8 cellular contexts compared by ENCODE assay signal in genomic region chr10:130135676-130136213, GRCh38. TPM values are rescaled to one million over a fixed set of nuclear protein-coding genes. Genes with fewer than 3 reads are reported as not detected.
DNase-seq lines count a peak whose midpoint lies in the region; ATAC-seq and TF ChIP-seq lines count a peak whose summit lies in the region.

No MANE protein-coding gene starts in this region.

- 41% methylated on average over 15 of the region's 15 CpGs for WGBS in HUES64

- H3K27me3 ChIP-seq in HUES64 (ENCODE audit: insufficient read depth, low read length) = peaks cover 4% of the 10 kb centered on the region; the same call in 1 of the 2 replicates

- peak overlapping the region; percentile 99 for H3K4me3 ChIP-seq in HUES64 (ENCODE audit: low read length)
- peak overlapping the region; percentile 91 for H3K4me3 ChIP-seq in coronary artery

- H3K36me3 ChIP-seq in HUES64 (ENCODE audit: insufficient read depth, low read length) = peaks cover 12% of the 10 kb centered on the region

- no peaks in the 10 kb centered on the region for H3K9me3 Mint-ChIP-seq in natural killer cell

- peaks cover 7 to 9% of the 10 kb centered on the region in 2 donors for H3K27me3 Mint-ChIP-seq in natural killer cell (ENCODE audit: low read depth in 2 of 2)

- H3K27ac ChIP-seq in HUES64 (ENCODE audit: low read depth, low read length) (no peak overlapping the region), coronary artery (peak overlapping the region; percentile 47 to 86)

- peak overlapping the region; percentile 97 for H3K4me3 Mint-ChIP-seq in natural killer cell

- DNase-seq in coronary artery (ENCODE audit: low spot score) = no peak
- DNase-seq in natural killer cell = no peak
- no peak for DNase-seq in posterior vena cava (ENCODE audit: low spot score)
- DNase-seq in SIG-M5 (lab: John Stamatoyannopoulos, UW) = no peak
- DNase-seq in inferior parietal cortex (ENCODE audit: extremely low spot score) = no peak

- H3K36me3 Mint-ChIP-seq in natural killer cell = no peaks in the 10 kb centered on the region

- ATAC-seq in GM19438 (IDR thresholded peaks at IDR 0.05; ENCODE audit: low read depth, unreplicated experiment) (peak; percentile 31), natural killer cell (no peak), GM21360 (IDR thresholded peaks at IDR 0.05; ENCODE audit: unreplicated experiment) (no peak)

- no peaks in the 10 kb centered on the region for H3K9me3 ChIP-seq in HUES64 (ENCODE audit: insufficient read depth, low read depth, low read length)

- peaks cover 21 to 23% of the 10 kb centered on the region in 2 donors for H3K4me1 Mint-ChIP-seq in natural killer cell

- intact Hi-C loops in natural killer cell (cut with micrococcal nuclease) = loop anchor here (1.0 kb wide), 1 partner anchor 24 kb away; no protein-coding TSS in a partner anchor
- intact Hi-C loops in posterior vena cava (cut with DNase I) = no loop called here

- H3K9ac ChIP-seq in HUES64 (ENCODE audit: low read depth, low read length) = peak overlapping the region; percentile 94

- TF ChIP-seq CTCF in coronary artery (IDR thresholded peaks at IDR 0.05) (no peak), natural killer cell (IDR thresholded peaks at IDR 0.05) (no peak)

- H3K27ac Mint-ChIP-seq in natural killer cell = peak overlapping the region; percentile 60 to 86

- 0 out of 2 replicates have a peak, but pooled peaks cover 6% of the 10 kb centered on the region for H3K4me1 ChIP-seq in HUES64 (ENCODE audit: insufficient read depth, low read length)

RNA-seq across cellular contexts. Expression of gene GLRX3, which starts 0.4 kb away (rescaled TPM):
- polyA plus RNA-seq in HUES64 (2013, experiment 1 of 2) = 158 TPM
- polyA plus RNA-seq in HUES64 (2013, experiment 2 of 2) = 153 TPM
- 10 to 100 TPM; 33.8 to 51.7 (median 39.1) TPM for total RNA-seq in natural killer cell
- total RNA-seq in posterior vena cava = 10 to 100 TPM; 48.6 to 73.8 TPM

RNA-seq across cellular contexts. Expression of gene C10orf143, which starts 25.1 kb away (rescaled TPM):
- 2.0 TPM for polyA plus RNA-seq in HUES64 (2013, experiment 1 of 2)
- polyA plus RNA-seq in HUES64 (2013, experiment 2 of 2) = 2.5 TPM
- 10 to 100 TPM in 1 of 3 donors, 1 to 10 TPM in 2; 7.1 to 10.9 (median 8.2) TPM for total RNA-seq in natural killer cell
- 1 to 10 TPM; 3.1 to 3.2 TPM for total RNA-seq in posterior vena cava
